Comparison of ENCODE assay signal across 16 cellular contexts in the genomic region with DNA sequence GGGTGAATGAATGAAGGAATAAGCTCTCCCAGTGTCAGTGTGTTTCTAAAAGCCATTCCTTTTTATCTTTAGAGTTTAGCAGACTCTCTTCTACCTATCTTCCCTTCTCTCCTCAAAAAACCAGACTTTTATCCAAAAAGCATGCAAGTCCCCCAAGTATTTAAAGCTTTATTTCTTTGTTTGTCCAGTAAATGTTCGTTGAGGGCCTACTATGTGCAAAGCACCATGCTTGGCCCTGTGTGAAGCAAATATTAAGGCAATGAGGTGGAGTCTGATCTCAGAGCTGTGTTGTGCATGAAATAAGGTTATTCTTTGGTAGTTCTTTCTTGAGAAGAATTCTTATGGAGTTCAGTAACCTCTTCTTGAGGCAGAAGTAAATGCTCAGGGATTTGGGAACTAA. TPM values are rescaled to one million over a fixed set of nuclear protein-coding genes. Genes with fewer than 3 reads are reported as not detected.
DNase-seq lines count a peak whose midpoint lies in the region; TF ChIP-seq lines count a peak whose summit lies in the region.
"Had no signal": no experiment of that assay in that cellular context is flagged by ENCODE, and none has a peak within 500 bp of the region (broad histone marks: within the 10 kb centered on the region; RNA-seq: fewer than 3 reads in every experiment).

No MANE protein-coding gene starts in this region.

- no peak overlapping the region for H3K4me2 ChIP-seq in osteoblast (ENCODE audit: insufficient read depth, low read length)
- no peak overlapping the region for H3K4me2 ChIP-seq in neural progenitor cell
- H3K4me2 ChIP-seq: KMS-11 had no signal

- peaks cover 28% of the 10 kb centered on the region for H3K4me1 Mint-ChIP-seq in activated CD4-positive, alpha-beta T cell treated with anti-CD3 and anti-CD28 coated beads, Interleukin-2, amount 10 ng/mL, durations not matched to agents 7 days and 5 days
- H3K4me1 Mint-ChIP-seq in HFFc6 (ENCODE audit: low read depth) (peaks cover 59% of the 10 kb centered on the region), neural progenitor cell (peaks cover 8% of the 10 kb centered on the region)

- TF ChIP-seq CTCF in HFFc6 (IDR thresholded peaks at IDR 0.05) (no peak), osteoblast (IDR thresholded peaks at IDR 0.05; ENCODE audit: extremely low read depth, low read depth, low read length) (no peak), neural progenitor cell (IDR thresholded peaks at IDR 0.05) (no peak)

- no peaks in the 10 kb centered on the region for H3F3A ChIP-seq in neural progenitor cell (ENCODE audit: low read depth)

- H3K36me3 Mint-ChIP-seq in activated CD4-positive, alpha-beta T cell treated with anti-CD3 and anti-CD28 coated beads, Interleukin-2, amount 10 ng/mL, durations not matched to agents 7 days and 5 days (ENCODE audit: low read depth), result peaks cover 53% of the 10 kb centered on the region
- H3K36me3 Mint-ChIP-seq in HFFc6 (ENCODE audit: low read depth), result peaks cover 50% of the 10 kb centered on the region
- H3K36me3 Mint-ChIP-seq in neural progenitor cell, result no peaks in the 10 kb centered on the region

- H3K36me3 ChIP-seq in effector memory CD4-positive, alpha-beta T cell (ENCODE audit: control insufficient read depth, insufficient read depth, low read length), result peaks cover 63% of the 10 kb centered on the region
- H3K36me3 ChIP-seq in osteoblast (ENCODE audit: insufficient read depth, low read length), result peaks cover 52% of the 10 kb centered on the region
- no peaks in the 10 kb centered on the region for H3K36me3 ChIP-seq in neural progenitor cell
- H3K36me3 ChIP-seq: SJCRH30 had no signal

- H3K27ac Mint-ChIP-seq in activated CD4-positive, alpha-beta T cell treated with anti-CD3 and anti-CD28 coated beads, Interleukin-2, amount 10 ng/mL, durations not matched to agents 7 days and 5 days, result peak overlapping the region; percentile 7
- H3K27ac Mint-ChIP-seq in HFFc6 (peak overlapping the region; percentile 71), neural progenitor cell (no peak overlapping the region)

- no peaks in the 10 kb centered on the region for H3K27me3 Mint-ChIP-seq in activated CD4-positive, alpha-beta T cell treated with anti-CD3 and anti-CD28 coated beads, Interleukin-2, amount 10 ng/mL, durations not matched to agents 7 days and 5 days
- H3K27me3 Mint-ChIP-seq in HFFc6 (ENCODE audit: insufficient read depth) (peaks cover 7% of the 10 kb centered on the region), neural progenitor cell (ENCODE audit: insufficient read depth, low read depth) (peaks cover 5% of the 10 kb centered on the region)

- H3K9me3 Mint-ChIP-seq in activated CD4-positive, alpha-beta T cell treated with anti-CD3 and anti-CD28 coated beads, Interleukin-2, amount 10 ng/mL, durations not matched to agents 7 days and 5 days, result no peaks in the 10 kb centered on the region
- H3K9me3 Mint-ChIP-seq in HFFc6 (no peaks in the 10 kb centered on the region), neural progenitor cell (no peaks in the 10 kb centered on the region)

- POLR2A ChIA-PET in activated CD4-positive, alpha-beta T cell treated with anti-CD3 and anti-CD28 coated beads, Interleukin-2, amount 10 ng/mL, durations not matched to agents 7 days and 5 days (lab: Charles Lee), result no interaction called here

- no peak for DNase-seq in activated CD4-positive, alpha-beta T cell treated with anti-CD3 and anti-CD28 coated beads, Interleukin-2, amount 10 ng/mL, durations not matched to agents 7 days and 5 days
- no peak for DNase-seq in activated CD4-positive, alpha-beta T cell treated with anti-CD3 and anti-CD28 coated beads, Interleukin-2, amount 50 U/mL, for 48 hours
- DNase-seq in HFFc6 (no peak), osteoblast (ENCODE audit: insufficient read length, low spot score, missing footprints) (no peak), neural progenitor cell (ENCODE audit: low spot score) (no peak), HUDEP-2 (lab: John Stamatoyannopoulos, UW; ENCODE audit: unreplicated experiment in 76 of 76) (no peak), ecto neural progenitor cell (ENCODE audit: low spot score) (no peak)
- no peak for DNase-seq in effector memory CD4-positive, alpha-beta T cell
- DNase-seq: amygdala, COR-L47, erythroblast, kidney glomerular epithelial cell, SJCRH30, thyroid gland had no signal

- no peak overlapping the region for H3K9ac ChIP-seq in neural progenitor cell
- H3K9ac ChIP-seq: KMS-11 had no signal

- H2AFZ ChIP-seq in osteoblast (ENCODE audit: low read length), result no peak overlapping the region
- no peak overlapping the region for H2AFZ ChIP-seq in neural progenitor cell (replicated peaks)

- H3K4me3 Mint-ChIP-seq in activated CD4-positive, alpha-beta T cell treated with anti-CD3 and anti-CD28 coated beads, Interleukin-2, amount 10 ng/mL, durations not matched to agents 7 days and 5 days, result no peak overlapping the region
- H3K4me3 Mint-ChIP-seq in HFFc6 (no peak overlapping the region), neural progenitor cell (no peak overlapping the region)

- H3K79me2 ChIP-seq in osteoblast (ENCODE audit: insufficient read depth, low read length), result peaks cover 35% of the 10 kb centered on the region
- H3K79me2 ChIP-seq in neural progenitor cell (ENCODE audit: low read depth), result no peaks in the 10 kb centered on the region

- peak overlapping the region; percentile 12 for H3K27ac ChIP-seq in effector memory CD4-positive, alpha-beta T cell (ENCODE audit: insufficient read depth, low read length, poor library complexity, severe bottlenecking)
- H3K27ac ChIP-seq in osteoblast (ENCODE audit: low read depth, low read length) (peak overlapping the region; percentile 3), neural progenitor cell (no peak overlapping the region)
- H3K27ac ChIP-seq: KMS-11, SJCRH30 had no signal

- H4K20me1 ChIP-seq in osteoblast (ENCODE audit: insufficient read depth, low read length) (no peaks in the 10 kb centered on the region), neural progenitor cell (ENCODE audit: low read depth) (no peaks in the 10 kb centered on the region)

- H3K9me3 ChIP-seq in effector memory CD4-positive, alpha-beta T cell (ENCODE audit: control insufficient read depth, low read length), result no peaks in the 10 kb centered on the region
- H3K9me3 ChIP-seq in osteoblast (ENCODE audit: low read depth, low read length) (no peaks in the 10 kb centered on the region), neural progenitor cell (ENCODE audit: low read depth) (no peaks in the 10 kb centered on the region)
- H3K9me3 ChIP-seq: SJCRH30, thyroid gland had no signal

- CTCF ChIA-PET in activated CD4-positive, alpha-beta T cell treated with anti-CD3 and anti-CD28 coated beads, Interleukin-2, amount 10 ng/mL, durations not matched to agents 7 days and 5 days (lab: Charles Lee), result interaction anchor here (0.6 to 1.1 kb wide), 4 partner anchors 24 to 245 kb away, joined by 3 to 5 read pairs (median 3); no protein-coding TSS in a partner anchor

- H3K4me1 ChIP-seq in effector memory CD4-positive, alpha-beta T cell (ENCODE audit: control insufficient read depth, insufficient read depth, low read length, poor library complexity, severe bottlenecking), result peaks cover 12% of the 10 kb centered on the region
- H3K4me1 ChIP-seq in osteoblast (ENCODE audit: insufficient read depth, low read length) (peaks cover 35% of the 10 kb centered on the region), neural progenitor cell (peaks cover 6% of the 10 kb centered on the region)

- H3K4me3 ChIP-seq in effector memory CD4-positive, alpha-beta T cell (ENCODE audit: insufficient read depth, low read depth, low read length, poor library complexity, severe bottlenecking), result no peak overlapping the region
- H3K4me3 ChIP-seq in osteoblast (ENCODE audit: insufficient read depth, low read length) (no peak overlapping the region), neural progenitor cell (no peak overlapping the region)
- H3K4me3 ChIP-seq: GM12878, SJCRH30, thyroid gland had no signal

- no peaks in the 10 kb centered on the region for H3K27me3 ChIP-seq in effector memory CD4-positive, alpha-beta T cell (replicated peaks; ENCODE audit: control insufficient read depth, insufficient read depth, low read length, poor library complexity, severe bottlenecking)
- H3K27me3 ChIP-seq in osteoblast (ENCODE audit: insufficient read depth, low read length) (no peaks in the 10 kb centered on the region), neural progenitor cell (no peaks in the 10 kb centered on the region)
- H3K27me3 ChIP-seq: SJCRH30, thyroid gland had no signal

RNA-seq across cellular contexts. Expression of gene CASP10, which starts 28.3 kb away (rescaled TPM):
- total RNA-seq in activated CD4-positive, alpha-beta T cell treated with anti-CD3 and anti-CD28 coated beads, Interleukin-2, amount 10 ng/mL, durations not matched to agents 7 days and 5 days, result 10 to 100 TPM; 45.0 to 49.6 TPM
- 1 to 10 TPM in 4 of 6 experiments, under 1 TPM in 2; 0.36 to 1.9 (median 1.6) TPM for total RNA-seq in HFFc6 (2021; fragmentation: NEBNext Ultra II Directional; extraction: Animal tissue kit (Norgen Biotek cat#: 25700))
- 3.3 and 4.4 TPM in 2 replicates for total RNA-seq in osteoblast
- 1.4 and 2.2 TPM in 2 replicates for total RNA-seq in neural progenitor cell (ENCODE audit: low replicate concordance)

RNA-seq across cellular contexts. Expression of gene CFLAR, which starts 38.7 kb away (rescaled TPM):
- total RNA-seq in activated CD4-positive, alpha-beta T cell treated with anti-CD3 and anti-CD28 coated beads, Interleukin-2, amount 10 ng/mL, durations not matched to agents 7 days and 5 days, result 100 to 1,000 TPM in 1 of 2 experiments, 10 to 100 TPM in 1; 98.4 to 106 TPM
- total RNA-seq in HFFc6 (2021; fragmentation: NEBNext Ultra II Directional; extraction: Animal tissue kit (Norgen Biotek cat#: 25700)), result 10 to 100 TPM; 56.0 to 65.1 (median 59.1) TPM
- total RNA-seq in osteoblast (78.9 and 80.2 TPM in 2 replicates), neural progenitor cell (ENCODE audit: low replicate concordance) (10.9 and 11.4 TPM in 2 replicates)
